Comparison of ENCODE assay signal across 21 cellular contexts in the genomic region with DNA sequence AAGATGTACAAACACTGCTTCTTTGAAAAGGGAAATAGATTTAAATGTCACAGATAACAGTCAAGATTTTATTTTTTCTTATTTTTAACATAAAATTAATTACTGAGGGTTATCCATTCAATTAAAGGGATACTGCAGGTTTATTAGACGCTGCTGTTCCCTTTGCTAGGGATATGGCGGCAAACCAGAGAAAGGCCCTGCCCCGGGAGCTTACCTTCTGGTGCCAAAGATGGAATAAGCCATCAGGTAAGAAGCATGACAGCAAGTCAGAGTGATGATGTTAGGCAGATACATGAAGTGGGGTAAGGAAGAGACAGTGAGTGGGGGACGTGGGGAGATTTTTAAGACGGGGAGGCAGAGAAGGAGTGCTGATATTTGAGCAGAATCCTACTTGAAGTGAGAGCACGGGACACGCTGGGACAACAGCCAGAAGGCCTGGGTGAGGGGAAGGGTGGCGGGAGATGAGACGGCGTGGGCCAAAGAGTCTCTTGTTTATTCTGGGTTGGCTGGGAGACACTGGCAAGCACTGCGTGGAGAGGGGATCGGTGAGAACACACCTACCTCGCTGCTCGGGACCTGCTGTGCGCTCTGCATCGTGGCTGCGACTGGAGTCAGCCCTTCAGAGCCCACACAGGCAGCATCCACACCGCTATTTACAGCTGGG.
"Had no signal": no experiment of that assay in that cellular context is flagged by ENCODE, and none has a peak within 500 bp of the region (broad histone marks: within the 10 kb centered on the region; RNA-seq: fewer than 3 reads in every experiment).

No MANE protein-coding gene starts in this region.

- ATAC-seq: activated CD8-positive, alpha-beta T cell treated with anti-CD3 and anti-CD28 coated beads, Interleukin-2, amount 10 ng/mL, durations not matched to agents 7 days and 5 days; activated naive CD8-positive, alpha-beta T cell treated with anti-CD3 and anti-CD28 coated beads, Interleukin-2, amount 50 U/mL, for 24 hours; naive thymus-derived CD8-positive, alpha-beta T cell; pancreas had no signal

- H3K36me3 ChIP-seq: brain microvascular endothelial cell, colonic mucosa, neutrophil, pancreas, tibial artery, uterus had no signal

- DNase-seq: activated CD4-positive, alpha-beta T cell treated with anti-CD3 and anti-CD28 coated beads, Interleukin-2, amount 10 ng/mL, durations not matched to agents 24 days and 14 days; activated CD4-positive, CD25-positive, alpha-beta regulatory T cell; activated CD8-positive, alpha-beta T cell treated with anti-CD3 and anti-CD28 coated beads, Interleukin-2, amount 10 ng/mL, durations not matched to agents 7 days and 5 days; activated naive CD4-positive, alpha-beta T cell treated with anti-CD3 and anti-CD28 coated beads for 36 hours; activated naive CD8-positive, alpha-beta T cell treated with anti-CD3 and anti-CD28 coated beads, Interleukin-2, amount 50 U/mL, for 24 hours; activated T-cell treated with anti-CD3 and anti-CD28 coated beads, Interleukin-2, amount 50 U/mL, for 24 hours; aorta; brain microvascular endothelial cell; colonic mucosa; endodermal cell; foreskin fibroblast; glutamatergic neuron; naive thymus-derived CD8-positive, alpha-beta T cell; stimulated activated naive CD4-positive, alpha-beta T cell treated with Interleukin-2 at 50 U/mL for 16 hours; SW 1271; tibial artery; uterus had no signal

- H3K4me3 ChIP-seq: colonic mucosa, pancreas, tibial artery, uterus had no signal

- H3K27me3 ChIP-seq: brain microvascular endothelial cell, colonic mucosa, neutrophil, pancreas, tibial artery, uterus had no signal

- H3K9me3 ChIP-seq: colonic mucosa, neutrophil, pancreas, tibial artery, uterus had no signal

- H3K4me1 ChIP-seq: colonic mucosa, pancreas, tibial artery, uterus had no signal

- H3K4me1 Mint-ChIP-seq: activated CD4-positive, alpha-beta T cell treated with anti-CD3 and anti-CD28 coated beads, Interleukin-2, amount 10 ng/mL, durations not matched to agents 24 days and 14 days; activated naive CD8-positive, alpha-beta T cell treated with anti-CD3 and anti-CD28 coated beads, Interleukin-2, amount 50 U/mL, for 24 hours; central memory CD8-positive, alpha-beta T cell; naive thymus-derived CD8-positive, alpha-beta T cell had no signal

- H3K36me3 Mint-ChIP-seq: naive thymus-derived CD8-positive, alpha-beta T cell had no signal

- H3K27ac Mint-ChIP-seq: activated CD4-positive, alpha-beta T cell treated with anti-CD3 and anti-CD28 coated beads, Interleukin-2, amount 10 ng/mL, durations not matched to agents 24 days and 14 days; activated CD8-positive, alpha-beta T cell treated with anti-CD3 and anti-CD28 coated beads, Interleukin-2, amount 10 ng/mL, durations not matched to agents 7 days and 5 days; activated naive CD4-positive, alpha-beta T cell treated with anti-CD3 and anti-CD28 coated beads for 36 hours; activated naive CD8-positive, alpha-beta T cell treated with anti-CD3 and anti-CD28 coated beads, Interleukin-2, amount 50 U/mL, for 24 hours; activated T-cell treated with anti-CD3 and anti-CD28 coated beads, Interleukin-2, amount 50 U/mL, for 24 hours; endodermal cell; naive thymus-derived CD8-positive, alpha-beta T cell had no signal

- H3K9me3 Mint-ChIP-seq: activated CD4-positive, alpha-beta T cell treated with anti-CD3 and anti-CD28 coated beads, Interleukin-2, amount 10 ng/mL, durations not matched to agents 24 days and 14 days; endodermal cell had no signal

- H3K4me3 Mint-ChIP-seq: activated CD4-positive, alpha-beta T cell treated with anti-CD3 and anti-CD28 coated beads, Interleukin-2, amount 10 ng/mL, durations not matched to agents 24 days and 14 days; activated CD8-positive, alpha-beta T cell treated with anti-CD3 and anti-CD28 coated beads, Interleukin-2, amount 10 ng/mL, durations not matched to agents 7 days and 5 days; activated naive CD4-positive, alpha-beta T cell treated with anti-CD3 and anti-CD28 coated beads for 36 hours; activated naive CD8-positive, alpha-beta T cell treated with anti-CD3 and anti-CD28 coated beads, Interleukin-2, amount 50 U/mL, for 24 hours; activated T-cell treated with anti-CD3 and anti-CD28 coated beads, Interleukin-2, amount 50 U/mL, for 24 hours; central memory CD8-positive, alpha-beta T cell; endodermal cell; naive thymus-derived CD8-positive, alpha-beta T cell had no signal

- H3K27ac ChIP-seq: brain microvascular endothelial cell, colonic mucosa, epithelial cell of prostate, neutrophil, pancreas, tibial artery, uterus had no signal

- H3K27me3 Mint-ChIP-seq: activated CD4-positive, alpha-beta T cell treated with anti-CD3 and anti-CD28 coated beads, Interleukin-2, amount 10 ng/mL, durations not matched to agents 24 days and 14 days; activated naive CD8-positive, alpha-beta T cell treated with anti-CD3 and anti-CD28 coated beads, Interleukin-2, amount 50 U/mL, for 24 hours; activated T-cell treated with anti-CD3 and anti-CD28 coated beads, Interleukin-2, amount 50 U/mL, for 24 hours; central memory CD8-positive, alpha-beta T cell; naive thymus-derived CD8-positive, alpha-beta T cell had no signal
